ENCODE assay signal across 20 cellular contexts in the genomic region with DNA sequence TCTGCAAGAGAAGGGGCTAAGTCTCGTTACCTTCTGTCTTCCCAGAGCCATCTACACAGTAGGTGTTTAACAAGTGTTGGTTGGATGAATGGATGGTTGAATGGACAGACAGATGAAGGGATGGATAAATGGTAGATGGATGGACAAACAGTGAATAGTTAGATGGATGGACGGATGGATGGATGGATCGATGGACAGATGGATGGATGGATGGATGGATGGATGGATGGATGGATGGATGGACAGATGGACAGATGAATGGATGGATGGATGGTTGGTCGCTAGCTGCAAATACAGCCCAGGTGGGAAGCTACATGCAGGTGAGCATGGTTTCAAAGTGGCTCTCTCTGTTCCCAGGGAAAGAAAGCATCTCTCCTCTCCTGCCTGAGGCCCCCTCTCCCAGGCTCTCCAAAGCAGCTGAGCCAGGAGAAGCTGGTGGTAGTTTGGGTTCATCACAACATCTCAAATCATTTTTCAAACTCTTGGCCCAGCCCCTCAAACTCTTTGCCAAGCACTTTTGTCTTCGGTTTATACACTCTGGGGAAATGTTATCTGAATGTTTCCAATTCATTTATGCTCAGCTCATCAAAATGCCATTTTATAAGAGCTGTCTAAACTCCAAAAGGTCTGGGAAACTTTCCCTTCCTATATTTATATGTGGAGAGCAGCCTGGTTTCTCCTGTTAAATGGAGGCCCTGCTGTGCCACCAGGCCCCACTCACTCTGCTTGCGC.
"Had no signal": no experiment of that assay in that cellular context is flagged by ENCODE, and none has a peak within 500 bp of the region (broad histone marks: within the 10 kb centered on the region; RNA-seq: fewer than 3 reads in every experiment).

No MANE protein-coding gene starts in this region.

- H3K4me2 ChIP-seq: hepatocyte had no signal

- H3K27me3 ChIP-seq: hepatocyte, spleen, tibial nerve had no signal

- ATAC-seq: esophagus mucosa; left ventricle myocardium superior; natural killer cell treated with Interleukin-12 subunit alpha and Interleukin-12 subunit beta and Interleukin-15 and Interleukin-18, amount 100 ng/mL, for 72 hours; sciatic nerve; stimulated activated memory B cell treated with anti-CD40 and anti-IgM and Interleukin-4, amounts not matched to agents 10 μg/mL and 1 μg/mL and 100 μg/mL, for 72 hours had no signal

- H3K4me1 ChIP-seq: spleen had no signal

- H3K27ac ChIP-seq: spleen, tibial nerve had no signal

- H3K4me3 ChIP-seq: hepatocyte, lung, spleen, tibial nerve had no signal

- H3K36me3 ChIP-seq: spleen, tibial nerve had no signal

- FAIRE-seq: endometrium had no signal

- DNase-seq: cortex of kidney; effector memory CD4-positive, alpha-beta T cell; foreskin melanocyte; head of caudate nucleus; left colon; left ventricle myocardium superior; mesenchymal stem cell; midbrain; spleen; stimulated activated CD4-positive, alpha-beta T cell treated with anti-CD3 and anti-CD28 coated beads, Interleukin-15, amount 100 ng/mL, for 24 hours; stimulated activated CD4-positive, alpha-beta T cell treated with anti-CD3 and anti-CD28 coated beads, Interleukin-1b, Interleukin-23, amount 100 ng/mL, for 48 hours; stimulated activated CD4-positive, alpha-beta T cell treated with anti-CD3 and anti-CD28 coated beads, Interleukin-4, amount 100 ng/mL, for 24 hours had no signal

- H3K9me3 ChIP-seq: spleen had no signal
